ENCODE assay signal across 1 cellular context in the genomic region with DNA sequence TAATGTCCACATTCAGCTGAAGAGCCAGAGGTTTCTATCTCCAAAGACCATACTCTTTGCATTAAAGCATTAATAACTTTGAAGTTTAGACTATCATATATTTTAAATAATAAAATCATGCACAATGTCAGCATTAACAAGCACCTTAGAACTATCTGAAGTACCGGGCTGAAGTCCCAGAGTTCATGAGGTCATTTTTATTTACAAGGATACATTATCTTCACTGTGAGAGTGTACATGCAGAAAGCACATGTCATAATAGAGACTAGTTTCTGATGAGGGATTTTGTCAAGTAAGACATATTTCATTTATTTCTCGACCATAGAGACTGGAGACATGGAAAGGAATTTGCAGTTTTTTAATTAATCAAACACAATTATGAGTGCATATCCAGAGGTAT.
A peak's percentile ranks its signal among the peaks of the same experiment; 100 is the strongest.
TF ChIP-seq lines count a peak whose summit lies in the region.

No MANE protein-coding gene starts in this region.

TF ChIP-seq in HepG2, 621 proteins besides CTCF, POLR2A, EP300 and RAD21 (continued from another document):
- TF ChIP-seq, protein P1, sequence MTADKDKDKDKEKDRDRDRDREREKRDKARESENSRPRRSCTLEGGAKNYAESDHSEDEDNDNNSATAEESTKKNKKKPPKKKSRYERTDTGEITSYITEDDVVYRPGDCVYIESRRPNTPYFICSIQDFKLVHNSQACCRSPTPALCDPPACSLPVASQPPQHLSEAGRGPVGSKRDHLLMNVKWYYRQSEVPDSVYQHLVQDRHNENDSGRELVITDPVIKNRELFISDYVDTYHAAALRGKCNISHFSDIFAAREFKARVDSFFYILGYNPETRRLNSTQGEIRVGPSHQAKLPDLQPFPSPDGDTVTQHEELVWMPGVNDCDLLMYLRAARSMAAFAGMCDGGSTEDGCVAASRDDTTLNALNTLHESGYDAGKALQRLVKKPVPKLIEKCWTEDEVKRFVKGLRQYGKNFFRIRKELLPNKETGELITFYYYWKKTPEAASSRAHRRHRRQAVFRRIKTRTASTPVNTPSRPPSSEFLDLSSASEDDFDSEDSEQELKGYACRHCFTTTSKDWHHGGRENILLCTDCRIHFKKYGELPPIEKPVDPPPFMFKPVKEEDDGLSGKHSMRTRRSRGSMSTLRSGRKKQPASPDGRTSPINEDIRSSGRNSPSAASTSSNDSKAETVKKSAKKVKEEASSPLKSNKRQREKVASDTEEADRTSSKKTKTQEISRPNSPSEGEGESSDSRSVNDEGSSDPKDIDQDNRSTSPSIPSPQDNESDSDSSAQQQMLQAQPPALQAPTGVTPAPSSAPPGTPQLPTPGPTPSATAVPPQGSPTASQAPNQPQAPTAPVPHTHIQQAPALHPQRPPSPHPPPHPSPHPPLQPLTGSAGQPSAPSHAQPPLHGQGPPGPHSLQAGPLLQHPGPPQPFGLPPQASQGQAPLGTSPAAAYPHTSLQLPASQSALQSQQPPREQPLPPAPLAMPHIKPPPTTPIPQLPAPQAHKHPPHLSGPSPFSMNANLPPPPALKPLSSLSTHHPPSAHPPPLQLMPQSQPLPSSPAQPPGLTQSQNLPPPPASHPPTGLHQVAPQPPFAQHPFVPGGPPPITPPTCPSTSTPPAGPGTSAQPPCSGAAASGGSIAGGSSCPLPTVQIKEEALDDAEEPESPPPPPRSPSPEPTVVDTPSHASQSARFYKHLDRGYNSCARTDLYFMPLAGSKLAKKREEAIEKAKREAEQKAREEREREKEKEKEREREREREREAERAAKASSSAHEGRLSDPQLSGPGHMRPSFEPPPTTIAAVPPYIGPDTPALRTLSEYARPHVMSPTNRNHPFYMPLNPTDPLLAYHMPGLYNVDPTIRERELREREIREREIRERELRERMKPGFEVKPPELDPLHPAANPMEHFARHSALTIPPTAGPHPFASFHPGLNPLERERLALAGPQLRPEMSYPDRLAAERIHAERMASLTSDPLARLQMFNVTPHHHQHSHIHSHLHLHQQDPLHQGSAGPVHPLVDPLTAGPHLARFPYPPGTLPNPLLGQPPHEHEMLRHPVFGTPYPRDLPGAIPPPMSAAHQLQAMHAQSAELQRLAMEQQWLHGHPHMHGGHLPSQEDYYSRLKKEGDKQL (CRISPR knock-in tag; IDR thresholded peaks at IDR 0.05; ENCODE audit: low read depth), result no peak
- TF ChIP-seq BCL6 (CRISPR knock-in tag; IDR thresholded peaks at IDR 0.05) (peak; percentile 54; the same call in 1 of the 2 replicates), SIN3A (IDR thresholded peaks at IDR 0.05; ENCODE audit: borderline replicate concordance, low read depth, low read length) (no peak), ZNF747 (CRISPR knock-in tag; IDR thresholded peaks at IDR 0.05; ENCODE audit: borderline replicate concordance) (no peak), RARA (CRISPR knock-in tag; IDR thresholded peaks at IDR 0.05) (peak; percentile 85), ZMYM2 (CRISPR knock-in tag; IDR thresholded peaks at IDR 0.05) (no peak), GATAD2A (CRISPR knock-in tag; IDR thresholded peaks at IDR 0.05) (0 out of 2 replicates have a peak, but pooled peaks have one; percentile 26), SOX13 (IDR thresholded peaks at IDR 0.05) (no peak), SOX13 (CRISPR knock-in tag; conservative IDR thresholded peaks at IDR 0.05 in 1 of 2, IDR thresholded peaks at IDR 0.05 in 1 of 2) (peak in 1 of 2 experiments; percentile 27; a peak in 1 of 4 replicates), ZZZ3 (CRISPR knock-in tag; IDR thresholded peaks at IDR 0.05; ENCODE audit: borderline replicate concordance) (no peak), ZNF746 (CRISPR knock-in tag; IDR thresholded peaks at IDR 0.05) (no peak), NR2F1 (CRISPR knock-in tag; IDR thresholded peaks at IDR 0.05) (0 out of 4 replicates have a peak, but pooled peaks of 1 of the 2 experiments have one; percentile 18), SOX5 (CRISPR knock-in tag; IDR thresholded peaks at IDR 0.05; ENCODE audit: borderline replicate concordance) (0 out of 2 replicates have a peak, but pooled peaks have one; percentile 18)
- TF ChIP-seq, protein P2, sequence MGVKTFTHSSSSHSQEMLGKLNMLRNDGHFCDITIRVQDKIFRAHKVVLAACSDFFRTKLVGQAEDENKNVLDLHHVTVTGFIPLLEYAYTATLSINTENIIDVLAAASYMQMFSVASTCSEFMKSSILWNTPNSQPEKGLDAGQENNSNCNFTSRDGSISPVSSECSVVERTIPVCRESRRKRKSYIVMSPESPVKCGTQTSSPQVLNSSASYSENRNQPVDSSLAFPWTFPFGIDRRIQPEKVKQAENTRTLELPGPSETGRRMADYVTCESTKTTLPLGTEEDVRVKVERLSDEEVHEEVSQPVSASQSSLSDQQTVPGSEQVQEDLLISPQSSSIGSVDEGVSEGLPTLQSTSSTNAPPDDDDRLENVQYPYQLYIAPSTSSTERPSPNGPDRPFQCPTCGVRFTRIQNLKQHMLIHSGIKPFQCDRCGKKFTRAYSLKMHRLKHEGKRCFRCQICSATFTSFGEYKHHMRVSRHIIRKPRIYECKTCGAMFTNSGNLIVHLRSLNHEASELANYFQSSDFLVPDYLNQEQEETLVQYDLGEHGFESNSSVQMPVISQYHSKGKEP (CRISPR knock-in tag; IDR thresholded peaks at IDR 0.05), result no peak
- TF ChIP-seq, protein P3, sequence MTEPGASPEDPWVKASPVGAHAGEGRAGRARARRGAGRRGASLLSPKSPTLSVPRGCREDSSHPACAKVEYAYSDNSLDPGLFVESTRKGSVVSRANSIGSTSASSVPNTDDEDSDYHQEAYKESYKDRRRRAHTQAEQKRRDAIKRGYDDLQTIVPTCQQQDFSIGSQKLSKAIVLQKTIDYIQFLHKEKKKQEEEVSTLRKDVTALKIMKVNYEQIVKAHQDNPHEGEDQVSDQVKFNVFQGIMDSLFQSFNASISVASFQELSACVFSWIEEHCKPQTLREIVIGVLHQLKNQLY (CRISPR knock-in tag; IDR thresholded peaks at IDR 0.05), result peak; percentile 80; the same call in 1 of the 2 replicates
- TF ChIP-seq, protein P4, sequence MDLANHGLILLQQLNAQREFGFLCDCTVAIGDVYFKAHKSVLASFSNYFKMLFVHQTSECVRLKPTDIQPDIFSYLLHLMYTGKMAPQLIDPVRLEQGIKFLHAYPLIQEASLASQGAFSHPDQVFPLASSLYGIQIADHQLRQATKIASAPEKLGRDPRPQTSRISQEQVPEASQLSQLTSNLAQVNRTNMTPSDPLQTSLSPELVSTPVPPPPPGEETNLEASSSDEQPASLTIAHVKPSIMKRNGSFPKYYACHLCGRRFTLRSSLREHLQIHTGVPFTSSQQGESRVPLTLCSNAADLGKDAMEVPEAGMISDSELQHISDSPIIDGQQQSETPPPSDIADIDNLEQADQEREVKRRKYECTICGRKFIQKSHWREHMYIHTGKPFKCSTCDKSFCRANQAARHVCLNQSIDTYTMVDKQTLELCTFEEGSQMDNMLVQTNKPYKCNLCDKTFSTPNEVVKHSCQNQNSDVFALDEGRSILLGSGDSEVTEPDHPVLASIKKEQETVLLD (CRISPR knock-in tag; IDR thresholded peaks at IDR 0.05; ENCODE audit: low read depth), result no peak
- TF ChIP-seq, protein P5, sequence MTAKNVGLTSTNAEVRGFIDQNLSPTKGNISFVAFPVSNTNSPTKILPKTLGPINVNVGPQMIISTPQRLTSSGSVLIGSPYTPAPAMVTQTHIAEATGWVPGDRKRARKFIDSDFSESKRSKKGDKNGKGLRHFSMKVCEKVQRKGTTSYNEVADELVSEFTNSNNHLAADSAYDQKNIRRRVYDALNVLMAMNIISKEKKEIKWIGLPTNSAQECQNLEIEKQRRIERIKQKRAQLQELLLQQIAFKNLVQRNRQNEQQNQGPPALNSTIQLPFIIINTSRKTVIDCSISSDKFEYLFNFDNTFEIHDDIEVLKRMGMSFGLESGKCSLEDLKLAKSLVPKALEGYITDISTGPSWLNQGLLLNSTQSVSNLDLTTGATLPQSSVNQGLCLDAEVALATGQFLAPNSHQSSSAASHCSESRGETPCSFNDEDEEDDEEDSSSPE (CRISPR knock-in tag; IDR thresholded peaks at IDR 0.05), result no peak
